Comparison of ENCODE assay signal across 8 cellular contexts in genomic region chr19:42450314-42450934, GRCh38. TPM values are rescaled to one million over a fixed set of nuclear protein-coding genes. Genes with fewer than 3 reads are reported as not detected.
A peak's percentile ranks its signal among the peaks of the same experiment; 100 is the strongest.
DNase-seq lines count a peak whose midpoint lies in the region; ATAC-seq, FAIRE-seq and TF ChIP-seq lines count a peak whose summit lies in the region.

No MANE protein-coding gene starts in this region.

- H3K4me1 ChIP-seq in Caco-2 (peaks cover 31% of the 10 kb centered on the region), Loucy (ENCODE audit: insufficient read depth, low read length, poor library complexity, severe bottlenecking) (peaks cover 31% of the 10 kb centered on the region), thyroid gland (no peaks in the 10 kb centered on the region)

- H3K27me3 Mint-ChIP-seq in Caco-2 (ENCODE audit: insufficient read depth, unreplicated experiment) = no peaks in the 10 kb centered on the region
- H3K27me3 Mint-ChIP-seq in osteocyte (ENCODE audit: unreplicated experiment) = peaks cover 38% of the 10 kb centered on the region

- TF ChIP-seq CTCF in Caco-2 (IDR thresholded peaks at IDR 0.05; ENCODE audit: insufficient read depth in 1 of 2, low read depth in 1 of 2, low read length in 1 of 2, severe bottlenecking in 1 of 2, unreplicated experiment in 1 of 2) = peak; percentile 78 to 95
- peak; percentile 90 for TF ChIP-seq CTCF in Loucy (conservative IDR thresholded peaks at IDR 0.05; ENCODE audit: low read length)
- peak; percentile 90 for TF ChIP-seq CTCF in osteocyte (IDR thresholded peaks at IDR 0.05)
- TF ChIP-seq CTCF in thyroid gland (IDR thresholded peaks at IDR 0.05) = peak; percentile 54 to 98 (median 86)

- no peak for FAIRE-seq in frontal cortex (lab: Jason Lieb, UNC)

- DNase-seq in Caco-2 = peak; percentile 87
- peak; percentile 5 for DNase-seq in SHP77 treated with DMSO at 0.1 percent for 48 hours (lab: John Stamatoyannopoulos, UW)
- DNase-seq in activated effector memory CD4-positive, alpha-beta T cell treated with anti-CD3 and anti-CD28 coated beads, Interleukin-2, amount 50 U/mL, for 16 hours = peak; percentile 90
- DNase-seq in frontal cortex (ENCODE audit: low spot score in 2 of 2) = peak; percentile 46 to 71
- DNase-seq in osteocyte (ENCODE audit: extremely low spot score, unreplicated experiment) = no peak
- peak; percentile 88 for DNase-seq in thyroid gland

- H3K27ac Mint-ChIP-seq in Caco-2 (ENCODE audit: unreplicated experiment) (no peak overlapping the region), osteocyte (ENCODE audit: unreplicated experiment) (no peak overlapping the region)

- CTCF ChIA-PET in Caco-2 (lab: Charles Lee) = interaction anchor here (0.6 to 4.6 kb wide), 19 partner anchors 10 to 1168 kb away, joined by 3 to 70 read pairs (median 4); partner anchors contain the start of gene CEACAM1

- no peaks in the 10 kb centered on the region for H3K9me3 Mint-ChIP-seq in Caco-2 (ENCODE audit: unreplicated experiment)
- no peaks in the 10 kb centered on the region for H3K9me3 Mint-ChIP-seq in osteocyte (ENCODE audit: unreplicated experiment)

- 0% methylated on average over 3 of the region's 3 CpGs for WGBS in thyroid gland, 2 donors

- no peak overlapping the region for H3K9ac ChIP-seq in Loucy (ENCODE audit: low read depth, low read length, poor library complexity, severe bottlenecking)

- H4K20me1 ChIP-seq in Loucy (ENCODE audit: insufficient read depth, low read length, poor library complexity, severe bottlenecking) = no peaks in the 10 kb centered on the region

- peak; percentile 89 for ATAC-seq in GM21447 (IDR thresholded peaks at IDR 0.05; ENCODE audit: unreplicated experiment)

- no peaks in the 10 kb centered on the region for H3K9me3 ChIP-seq in Caco-2
- no peaks in the 10 kb centered on the region for H3K9me3 ChIP-seq in Loucy (ENCODE audit: insufficient read depth, low read depth, low read length)
- no peaks in the 10 kb centered on the region for H3K9me3 ChIP-seq in thyroid gland

- BruUV-seq in Caco-2 (replicated peaks; lab: Mats Ljungman, UMichigan) = no TSS peak

- POLR2A ChIA-PET in Caco-2 (lab: Charles Lee) = interaction anchor here (0.7 to 1.2 kb wide), 2 partner anchors 9 to 53 kb away, joined by 3 to 4 read pairs; no protein-coding TSS in a partner anchor

- intact Hi-C loops in Caco-2 (cut with micrococcal nuclease; ENCODE audit: unreplicated experiment) = loop anchor here (1.0 kb wide), 7 partner anchors 12 to 146 kb away; no protein-coding TSS in a partner anchor
- intact Hi-C loops in thyroid gland (cut with DNase I) = loop anchor here (2.0 kb wide), 1 partner anchor 78 kb away; the partner anchor contains the start of gene CEACAM1

- no peak overlapping the region for H2AFZ ChIP-seq in Loucy (ENCODE audit: low read length)

- H3K4me1 Mint-ChIP-seq in Caco-2 (ENCODE audit: low read depth, unreplicated experiment) = peaks cover 8% of the 10 kb centered on the region
- H3K4me1 Mint-ChIP-seq in osteocyte (ENCODE audit: unreplicated experiment) = no peaks in the 10 kb centered on the region

- H3F3A ChIP-seq in Loucy (ENCODE audit: low read depth) = no peaks in the 10 kb centered on the region

- H3K4me3 Mint-ChIP-seq in Caco-2 (ENCODE audit: unreplicated experiment) = no peak overlapping the region
- H3K4me3 Mint-ChIP-seq in osteocyte (ENCODE audit: unreplicated experiment) = no peak overlapping the region

- peak overlapping the region; percentile 43 for H3K4me2 ChIP-seq in Loucy (ENCODE audit: low read depth, low read length, poor library complexity, severe bottlenecking)

- H3K4me3 ChIP-seq in Caco-2 (ENCODE audit: low read depth, low read length) (no peak overlapping the region), Loucy (ENCODE audit: low read length, poor library complexity, severe bottlenecking) (peak overlapping the region; percentile 0), thyroid gland (replicated peaks in 1 of 3) (no peak overlapping the region)

- H3K27ac ChIP-seq in thyroid gland = peak overlapping the region in 1 of 3 donors; percentile 1

- H3K36me3 Mint-ChIP-seq in Caco-2 (ENCODE audit: insufficient read depth, unreplicated experiment) (no peaks in the 10 kb centered on the region), osteocyte (ENCODE audit: unreplicated experiment) (no peaks in the 10 kb centered on the region)

- H3K36me3 ChIP-seq in Caco-2 (ENCODE audit: control insufficient read depth, insufficient read depth, low read length) (no peaks in the 10 kb centered on the region), Loucy (ENCODE audit: insufficient read depth, low read length) (no peaks in the 10 kb centered on the region), thyroid gland (no peaks in the 10 kb centered on the region)

- no peaks in the 10 kb centered on the region for H3K79me2 ChIP-seq in Loucy (ENCODE audit: insufficient read depth, low read length)

- no peaks in the 10 kb centered on the region for H3K27me3 ChIP-seq in Caco-2 (replicated peaks; ENCODE audit: control insufficient read depth, insufficient read depth, low read length)
- no peaks in the 10 kb centered on the region for H3K27me3 ChIP-seq in Loucy (ENCODE audit: insufficient read depth, low read length, poor library complexity, severe bottlenecking)
- H3K27me3 ChIP-seq in thyroid gland = no peaks in the 10 kb centered on the region

- no peak for TF ChIP-seq POLR2A in thyroid gland (IDR thresholded peaks at IDR 0.05)

- H3K9me2 ChIP-seq in Loucy (replicated peaks; ENCODE audit: low read depth, low read length) = no peaks in the 10 kb centered on the region

RNA-seq across cellular contexts. Expression of gene CXCL17, which starts 7.7 kb away (rescaled TPM):
- total RNA-seq in Caco-2 (2022) = 1.1 and 1.3 TPM in 2 replicates
- not detected for total RNA-seq in frontal cortex
- not detected in 2 replicates for total RNA-seq in osteocyte
- total RNA-seq in thyroid gland = not detected

RNA-seq across cellular contexts. Expression of gene LIPE, which starts 23.2 kb away (rescaled TPM):
- total RNA-seq in Caco-2 (2022) (20.0 and 21.7 TPM in 2 replicates), frontal cortex (10.2 TPM), osteocyte (7.6 and 8.4 TPM in 2 replicates), thyroid gland (10 to 100 TPM in 1 of 4 donors, 1 to 10 TPM in 3; 4.0 to 10.0 (median 7.4) TPM)
